In genomic region chr22:39019971-39020651, GRCh38 we compare ENCODE assay signal across 9 cellular contexts. TPM values are rescaled to one million over a fixed set of nuclear protein-coding genes. Genes with fewer than 3 reads are reported as not detected.
DNase-seq lines count a peak whose midpoint lies in the region; ATAC-seq and TF ChIP-seq lines count a peak whose summit lies in the region.
"Not testable (repeated sequence)": the region's sequence is repeated elsewhere in the genome, so short reads cannot be mapped to it uniquely, and the experiment has no call there.
"Had no signal": no experiment of that assay in that cellular context is flagged by ENCODE, and none has a peak within 500 bp of the region (broad histone marks: within the 10 kb centered on the region; RNA-seq: fewer than 3 reads in every experiment).

No MANE protein-coding gene starts in this region.

- not testable (repeated sequence) for H3K9me3 Mint-ChIP-seq in Calu3 (ENCODE audit: low read depth, unreplicated experiment); activated T-cell treated with anti-CD3 and anti-CD28 coated beads, Interleukin-2, amount 50 U/mL, for 24 hours; neural progenitor cell

- not testable (repeated sequence) for H3K27me3 ChIP-seq in hepatocyte, neural progenitor cell, suprapubic skin

- peak; percentile 3 for ATAC-seq in GM21825 (IDR thresholded peaks at IDR 0.05; ENCODE audit: unreplicated experiment)

- peak overlapping the region; percentile 75 for H3K4me2 ChIP-seq in hepatocyte
- H3K4me2 ChIP-seq in neural progenitor cell = peak overlapping the region; percentile 67

- CTCF ChIA-PET in Calu3 (lab: Charles Lee) = interaction anchor here (0.8 kb wide), 1 partner anchor 116 kb away, joined by 3 read pairs; no protein-coding TSS in a partner anchor

- H3K9me2 ChIP-seq in hepatocyte (replicated peaks; ENCODE audit: insufficient read depth) = not testable (repeated sequence)

- intact Hi-C loops in Calu3 (cut with micrococcal nuclease; ENCODE audit: unreplicated experiment) = not testable (repeated sequence)

- not testable (repeated sequence) for H3F3A ChIP-seq in neural progenitor cell (ENCODE audit: low read depth)

- H3K9ac ChIP-seq in neural progenitor cell = not testable (repeated sequence)

- WGBS in hepatocyte (ENCODE audit: low lambda C conversion rate, missing lambda C conversion rate) = 52% methylated on average over 14 of the region's 16 CpGs
- WGBS in suprapubic skin = 47% methylated on average over 14 of the region's 16 CpGs

- not testable (repeated sequence) for H3K27ac Mint-ChIP-seq in Calu3 (ENCODE audit: unreplicated experiment)
- H3K27ac Mint-ChIP-seq in activated T-cell treated with anti-CD3 and anti-CD28 coated beads, Interleukin-2, amount 50 U/mL, for 24 hours = peak overlapping the region; percentile 96
- peak overlapping the region; percentile 81 for H3K27ac Mint-ChIP-seq in neural progenitor cell

- peak overlapping the region; percentile 53 for H3K27ac ChIP-seq in hepatocyte
- H3K27ac ChIP-seq in neural progenitor cell, suprapubic skin: not testable (repeated sequence)

- not testable (repeated sequence) for H3K4me3 ChIP-seq in hepatocyte
- peak overlapping the region; percentile 21 for H3K4me3 ChIP-seq in neural progenitor cell
- H3K4me3 ChIP-seq in suprapubic skin = peak overlapping the region; percentile 47

- not testable (repeated sequence) for TF ChIP-seq POLR2A in suprapubic skin (IDR thresholded peaks at IDR 0.05)

- not testable (repeated sequence) for H3K9me3 ChIP-seq in hepatocyte (ENCODE audit: low read depth); neural progenitor cell (ENCODE audit: low read depth); suprapubic skin

- H4K20me1 ChIP-seq in hepatocyte (ENCODE audit: insufficient read depth, poor library complexity, severe bottlenecking); neural progenitor cell (ENCODE audit: low read depth): not testable (repeated sequence)

- peaks cover 11% of the 10 kb centered on the region for H3K79me2 ChIP-seq in hepatocyte
- not testable (repeated sequence) for H3K79me2 ChIP-seq in neural progenitor cell (ENCODE audit: low read depth)

- H3K27me3 Mint-ChIP-seq in Calu3 (ENCODE audit: unreplicated experiment); activated T-cell treated with anti-CD3 and anti-CD28 coated beads, Interleukin-2, amount 50 U/mL, for 24 hours: not testable (repeated sequence)
- peaks cover 16% of the 10 kb centered on the region for H3K27me3 Mint-ChIP-seq in neural progenitor cell (ENCODE audit: insufficient read depth, low read depth)

- TF ChIP-seq EP300 in suprapubic skin (IDR thresholded peaks at IDR 0.05) = not testable (repeated sequence)

- not testable (repeated sequence) for DNase-seq in Calu3; activated T-cell treated with anti-CD3 and anti-CD28 coated beads, Interleukin-2, amount 50 U/mL, for 24 hours; neural progenitor cell (ENCODE audit: low spot score); suprapubic skin (ENCODE audit: low spot score in 2 of 2)
- DNase-seq in NCI-H510A treated with DMSO at 0.1 percent for 48 hours (lab: John Stamatoyannopoulos, UW) (peak; percentile 8), dermis blood vessel endothelial cell (peak; percentile 7), hepatocyte (ENCODE audit: low spot score) (peak; percentile 37)

- H3K36me3 Mint-ChIP-seq in Calu3 (ENCODE audit: insufficient read depth, unreplicated experiment); neural progenitor cell: not testable (repeated sequence)
- H3K36me3 Mint-ChIP-seq in activated T-cell treated with anti-CD3 and anti-CD28 coated beads, Interleukin-2, amount 50 U/mL, for 24 hours (ENCODE audit: low read depth) = peaks cover 69% of the 10 kb centered on the region

- H3K4me1 Mint-ChIP-seq in Calu3 (ENCODE audit: low read depth, unreplicated experiment) = not testable (repeated sequence)
- peaks cover 64% of the 10 kb centered on the region for H3K4me1 Mint-ChIP-seq in activated T-cell treated with anti-CD3 and anti-CD28 coated beads, Interleukin-2, amount 50 U/mL, for 24 hours (ENCODE audit: low read depth)
- peaks cover 38% of the 10 kb centered on the region for H3K4me1 Mint-ChIP-seq in neural progenitor cell

- not testable (repeated sequence) for H3K36me3 ChIP-seq in hepatocyte (replicated peaks; ENCODE audit: insufficient read depth, low read depth); neural progenitor cell
- H3K36me3 ChIP-seq in suprapubic skin = peaks cover 10% of the 10 kb centered on the region

- H2AFZ ChIP-seq in hepatocyte = not testable (repeated sequence)
- H2AFZ ChIP-seq in neural progenitor cell (replicated peaks) = peak overlapping the region; percentile 72

- BruUV-seq in Calu3 (replicated peaks; lab: Mats Ljungman, UMichigan) = not testable (repeated sequence)

- H3K4me1 ChIP-seq in hepatocyte (ENCODE audit: insufficient read depth) = peaks cover 10% of the 10 kb centered on the region
- H3K4me1 ChIP-seq in neural progenitor cell = peaks cover 20% of the 10 kb centered on the region
- peaks cover 25% of the 10 kb centered on the region for H3K4me1 ChIP-seq in suprapubic skin

- TF ChIP-seq CTCF in Calu3 (IDR thresholded peaks at IDR 0.05; ENCODE audit: unreplicated experiment); hepatocyte (IDR thresholded peaks at IDR 0.05; ENCODE audit: poor library complexity); neural progenitor cell (IDR thresholded peaks at IDR 0.05); suprapubic skin (IDR thresholded peaks at IDR 0.05): not testable (repeated sequence)

- H3K4me3 Mint-ChIP-seq in Calu3 (ENCODE audit: low read depth, unreplicated experiment) = peak overlapping the region; percentile 10
- H3K4me3 Mint-ChIP-seq in activated T-cell treated with anti-CD3 and anti-CD28 coated beads, Interleukin-2, amount 50 U/mL, for 24 hours = peak overlapping the region; percentile 90
- H3K4me3 Mint-ChIP-seq in neural progenitor cell = peak overlapping the region; percentile 78

RNA-seq across cellular contexts. Expression of gene APOBEC3D, which starts 0.8 kb away (rescaled TPM):
- total RNA-seq in Calu3 (2022) (1.1 and 1.8 TPM in 2 replicates), dermis blood vessel endothelial cell (1.3 and 3.4 TPM in 2 replicates), hepatocyte (1.4 and 1.5 TPM in 2 replicates), neural progenitor cell (ENCODE audit: low replicate concordance) (0.26 and 0.87 TPM in 2 replicates), suprapubic skin (not detected)
- 1.4 and 1.5 TPM in 2 replicates for polyA plus RNA-seq in hepatocyte
- total RNA-seq: foreskin keratinocyte had no signal

RNA-seq across cellular contexts. Expression of gene APOBEC3C, which starts 6.1 kb away (rescaled TPM):
- total RNA-seq in Calu3 (2022) = 22.2 and 23.7 TPM in 2 replicates
- 0.68 and 3.9 TPM in 2 replicates for total RNA-seq in dermis blood vessel endothelial cell
- 7.4 and 8.0 TPM in 2 replicates for total RNA-seq in hepatocyte
- polyA plus RNA-seq in hepatocyte = 36.8 and 56.7 TPM in 2 replicates
- 3.0 and 4.6 TPM in 2 replicates for total RNA-seq in neural progenitor cell (ENCODE audit: low replicate concordance)
- 10 to 100 TPM in 1 of 4 donors, 1 to 10 TPM in 3; 6.6 to 10.5 (median 7.8) TPM for total RNA-seq in suprapubic skin

RNA-seq across cellular contexts. Expression of gene APOBEC3F, which starts 20.6 kb away (rescaled TPM):
- total RNA-seq in Calu3 (2022) (22.2 and 24.1 TPM in 2 replicates), dermis blood vessel endothelial cell (2.7 and 4.8 TPM in 2 replicates), hepatocyte (1.2 and 4.7 TPM in 2 replicates), neural progenitor cell (ENCODE audit: low replicate concordance) (0.45 and 2.8 TPM in 2 replicates), suprapubic skin (1 to 10 TPM in 2 of 4 donors, under 1 TPM in 1, not detected in 1; 0.57 to 2.0 (median 1.4) TPM)
- polyA plus RNA-seq in hepatocyte = 8.8 and 10.0 TPM in 2 replicates

RNA-seq across cellular contexts. Expression of gene APOBEC3B, which starts 38.0 kb away (rescaled TPM):
- total RNA-seq in Calu3 (2022) (43.2 and 43.3 TPM in 2 replicates), dermis blood vessel endothelial cell (under 0.01 and 2.5 TPM in 2 replicates), hepatocyte (2.2 TPM in 2 replicates), neural progenitor cell (ENCODE audit: low replicate concordance) (not detected in 2 replicates), suprapubic skin (1 to 10 TPM in 3 of 4 donors, not detected in 1; 1.0 to 2.4 (median 2.1) TPM)
- 10.5 and 11.0 TPM in 2 replicates for polyA plus RNA-seq in hepatocyte

RNA-seq across cellular contexts. Expression of gene APOBEC3G, which starts 57.0 kb away (rescaled TPM):
- total RNA-seq in Calu3 (2022) (12.3 and 16.1 TPM in 2 replicates), dermis blood vessel endothelial cell (6.0 and 10.0 TPM in 2 replicates), hepatocyte (4.6 and 4.8 TPM in 2 replicates), neural progenitor cell (ENCODE audit: low replicate concordance) (0.30 and 0.90 TPM in 2 replicates), suprapubic skin (1 to 10 TPM in 2 of 4 donors, under 1 TPM in 2; 0.45 to 5.2 (median 1.5) TPM)
- 1.2 and 1.3 TPM in 2 replicates for polyA plus RNA-seq in hepatocyte

Comparison
In these comparisons a context has a peak if more than half of its experiments do, and no peak if none do; other contexts are left out.
1. H3K4me3 Mint-ChIP-seq: peak in every context shown above with its lines; median percentile 90 in activated T-cell treated with anti-CD3 and anti-CD28 coated beads, Interleukin-2, amount 50 U/mL, for 24 hours; 78 in neural progenitor cell; 10 in Calu3.